23 cellular contexts compared by ENCODE assay signal in the genomic region with DNA sequence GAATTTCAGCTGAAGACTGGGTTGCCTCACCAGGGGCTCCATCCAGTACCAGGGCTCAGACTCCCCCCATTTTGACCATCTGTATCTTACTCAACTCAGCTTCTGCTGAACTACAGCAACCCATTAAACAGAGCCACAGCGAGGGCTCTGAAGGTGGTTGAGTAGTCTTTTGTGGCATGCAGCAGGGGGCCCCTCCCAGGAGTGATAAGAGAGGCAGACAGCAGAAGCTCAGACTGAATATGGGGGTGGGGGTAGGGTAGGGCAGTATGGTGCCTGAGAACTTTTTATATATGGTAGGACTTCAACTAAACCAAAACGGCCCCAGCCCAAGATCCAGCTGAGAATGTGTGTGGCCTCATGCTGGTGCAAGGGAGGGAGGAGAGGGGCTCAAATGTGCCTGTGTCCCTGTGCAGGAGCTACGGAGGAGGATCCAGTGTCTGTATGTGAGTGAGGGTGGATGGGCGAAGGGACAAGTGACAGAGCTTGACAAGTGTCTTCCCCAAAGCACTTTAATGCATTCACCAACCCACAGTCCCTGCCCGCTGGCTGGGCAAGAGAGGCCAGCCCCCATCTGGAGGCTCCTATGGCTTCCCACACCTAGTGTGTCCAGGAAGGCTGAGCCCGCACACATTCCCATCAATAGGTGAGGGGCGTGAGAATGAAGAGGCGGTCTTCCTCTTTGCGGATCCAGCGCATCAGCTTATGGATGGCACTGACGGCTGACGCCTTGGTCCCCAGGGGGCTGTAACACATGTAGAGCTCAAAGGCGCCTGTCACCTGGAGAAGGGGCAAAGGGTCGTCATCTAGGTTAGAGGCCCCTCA. TPM values are rescaled to one million over a fixed set of nuclear protein-coding genes. Genes with fewer than 3 reads are reported as not detected.
"Had no signal": no experiment of that assay in that cellular context is flagged by ENCODE, and none has a peak within 500 bp of the region (broad histone marks: within the 10 kb centered on the region; RNA-seq: fewer than 3 reads in every experiment).

No MANE protein-coding gene starts in this region.

- DNase-seq: activated CD4-positive, alpha-beta T cell treated with anti-CD3 and anti-CD28 coated beads, Interleukin-2, amount 50 U/mL, for 4 hours; activated CD8-positive, alpha-beta memory T cell treated with anti-CD3 and anti-CD28 coated beads for 24 hours; activated CD8-positive, alpha-beta memory T cell treated with anti-CD3 and anti-CD28 coated beads, Interleukin-2, amount 50 U/mL, for 4 hours; activated naive CD4-positive, alpha-beta T cell; activated T-cell treated with anti-CD3 and anti-CD28 coated beads, Interleukin-2, amount 50 U/mL, for 24 hours; adrenal gland; cerebellar nuclear complex; cortex of kidney; foreskin fibroblast; kidney; naive thymus-derived CD4-positive, alpha-beta T cell; occipital lobe; posterior cingulate gyrus; stimulated activated CD4-positive, alpha-beta T cell treated with anti-CD3 and anti-CD28 coated beads, Interleukin-2, amount 100 ng/mL, for 48 hours; stimulated activated CD8-positive, alpha-beta memory T cell treated with anti-CD3 and anti-CD28 coated beads, Interleukin-4, amount 100 ng/mL, for 48 hours; stimulated activated naive B cell treated with anti-CD40 and anti-IgM and Interleukin-4, amounts not matched to agents 10 μg/mL and 1 μg/mL and 100 μg/mL, for 72 hours; T-helper 2 cell; transverse colon had no signal

- ATAC-seq: activated T-helper 17 cell treated with anti-CD3 and anti-CD28 coated beads, Interleukin-2, amount 50 U/mL, for 72 hours; naive thymus-derived CD4-positive, alpha-beta T cell; stimulated activated naive B cell treated with anti-CD40 and anti-IgM and Interleukin-4, amounts not matched to agents 10 μg/mL and 1 μg/mL and 100 μg/mL, for 72 hours had no signal

- H3K4me1 ChIP-seq: adrenal gland had no signal

- H3K4me3 ChIP-seq: adrenal gland, lung, transverse colon had no signal

- H3K27ac ChIP-seq: adrenal gland, transverse colon had no signal

- H3K9me3 ChIP-seq: adrenal gland, transverse colon had no signal

- H3K27me3 ChIP-seq: adrenal gland, transverse colon had no signal

RNA-seq across cellular contexts. Expression of a gene that starts 38.9 kb away (rescaled TPM):
- total RNA-seq: epithelial cell of proximal tubule; fibroblast of lung; glomerular endothelial cell; naive thymus-derived CD4-positive, alpha-beta T cell had no signal
- polyA plus RNA-seq: lung; naive thymus-derived CD4-positive, alpha-beta T cell had no signal
